13 cellular contexts compared by ENCODE assay signal in genomic region chr16:53043462-53043861, GRCh38. TPM values are rescaled to one million over a fixed set of nuclear protein-coding genes. Genes with fewer than 3 reads are reported as not detected.
DNase-seq lines count a peak whose midpoint lies in the region; ATAC-seq and TF ChIP-seq lines count a peak whose summit lies in the region.
"Had no signal": no experiment of that assay in that cellular context is flagged by ENCODE, and none has a peak within 500 bp of the region (broad histone marks: within the 10 kb centered on the region; RNA-seq: fewer than 3 reads in every experiment).

No MANE protein-coding gene starts in this region.

- H3K4me3 ChIP-seq in coronary artery (peak overlapping the region; percentile 34), iPS-18a (ENCODE audit: low read length) (peak overlapping the region; percentile 67), psoas muscle (peak overlapping the region; percentile 30)

- no peak for DNase-seq in coronary artery (ENCODE audit: low spot score)
- no peak for DNase-seq in psoas muscle
- DNase-seq in activated T-cell treated with anti-CD3 and anti-CD28 coated beads, Interleukin-2, amount 50 U/mL, for 72 hours = no peak
- DNase-seq in NCI-H2029 treated with DMSO at 0.1 percent for 48 hours (lab: John Stamatoyannopoulos, UW) = no peak
- no peak for DNase-seq in Kasumi-1 (lab: John Stamatoyannopoulos, UW)
- DNase-seq in NAMALWA (ENCODE audit: low spot score) = no peak
- DNase-seq: activated CD4-positive, CD25-positive, alpha-beta regulatory T cell treated with anti-CD3 and anti-CD28 coated beads, Interleukin-2, amount 50 U/mL, for 72 hours; GF-D8; stimulated activated CD4-positive, alpha-beta T cell treated with anti-CD3 and anti-CD28 coated beads, Interleukin-4, amount 100 ng/mL, for 1 hour; substantia nigra had no signal

- H3K4me3 Mint-ChIP-seq in activated T-cell treated with anti-CD3 and anti-CD28 coated beads, Interleukin-2, amount 50 U/mL, for 72 hours = no peak overlapping the region
- H3K4me3 Mint-ChIP-seq: activated naive CD4-positive, alpha-beta T cell treated with anti-CD3 and anti-CD28 coated beads, Interleukin-2, amount 50 U/mL, for 24 hours had no signal

- H3K9me3 Mint-ChIP-seq in activated T-cell treated with anti-CD3 and anti-CD28 coated beads, Interleukin-2, amount 50 U/mL, for 72 hours = no peaks in the 10 kb centered on the region
- H3K9me3 Mint-ChIP-seq: activated naive CD4-positive, alpha-beta T cell treated with anti-CD3 and anti-CD28 coated beads, Interleukin-2, amount 50 U/mL, for 24 hours had no signal

- peak in 2 of 4 donors; percentile 25 to 42 for ATAC-seq in psoas muscle
- no peak for ATAC-seq in activated T-cell treated with anti-CD3 and anti-CD28 coated beads, Interleukin-2, amount 50 U/mL, for 72 hours (replicated peaks in 1 of 2)

- H3K36me3 Mint-ChIP-seq in activated T-cell treated with anti-CD3 and anti-CD28 coated beads, Interleukin-2, amount 50 U/mL, for 72 hours (ENCODE audit: insufficient read depth in 2 of 2) = no peaks in the 10 kb centered on the region
- H3K36me3 Mint-ChIP-seq: activated naive CD4-positive, alpha-beta T cell treated with anti-CD3 and anti-CD28 coated beads, Interleukin-2, amount 50 U/mL, for 24 hours had no signal

- intact Hi-C loops in psoas muscle (cut with DNase I) = no loop called here

- H3K27ac Mint-ChIP-seq in activated T-cell treated with anti-CD3 and anti-CD28 coated beads, Interleukin-2, amount 50 U/mL, for 72 hours = no peak overlapping the region
- H3K27ac Mint-ChIP-seq: activated naive CD4-positive, alpha-beta T cell treated with anti-CD3 and anti-CD28 coated beads, Interleukin-2, amount 50 U/mL, for 24 hours had no signal

- H3K27me3 Mint-ChIP-seq in activated T-cell treated with anti-CD3 and anti-CD28 coated beads, Interleukin-2, amount 50 U/mL, for 72 hours (ENCODE audit: low read depth) = peaks cover 7% of the 10 kb centered on the region

- 27 to 37% (median 30%) methylated on average over 5 of the region's 5 CpGs for WGBS in psoas muscle, 3 donors

- H3K9ac ChIP-seq in ES-I3 (ENCODE audit: low read depth, low read length) (peak overlapping the region; percentile 47; the same call in 1 of the 2 replicates), iPS-18a (ENCODE audit: low read length) (peak overlapping the region; percentile 71)

- TF ChIP-seq CTCF in coronary artery (IDR thresholded peaks at IDR 0.05) (no peak), psoas muscle (IDR thresholded peaks at IDR 0.05) (no peak)

- no peaks in the 10 kb centered on the region for H3K27me3 ChIP-seq in iPS-18a (ENCODE audit: control insufficient read depth, insufficient read depth, low read length)
- peaks cover 0 to 8% (median 6%) of the 10 kb centered on the region in 3 donors for H3K27me3 ChIP-seq in psoas muscle (ENCODE audit: insufficient read depth in 3 of 3, low read length in 2 of 3)

- H3K9me3 ChIP-seq in ES-I3 (ENCODE audit: control insufficient read depth, insufficient read depth, low read length) (peaks cover 3% of the 10 kb centered on the region; the same call in 1 of the 2 replicates), iPS-18a (ENCODE audit: control insufficient read depth, low read depth, low read length) (peaks cover 4% of the 10 kb centered on the region), psoas muscle (no peaks in the 10 kb centered on the region)

- H3K4me1 ChIP-seq in ES-I3 (ENCODE audit: insufficient read depth, low read length) (peaks cover 8% of the 10 kb centered on the region), iPS-18a (ENCODE audit: control insufficient read depth, low read depth, low read length) (peaks cover 52% of the 10 kb centered on the region), psoas muscle (no peaks in the 10 kb centered on the region)

- H3K36me3 ChIP-seq in ES-I3 (ENCODE audit: insufficient read depth, low read length) (peaks cover 2% of the 10 kb centered on the region; the same call in 1 of the 2 replicates), iPS-18a (ENCODE audit: control insufficient read depth, low read depth, low read length) (no peaks in the 10 kb centered on the region), psoas muscle (ENCODE audit: insufficient read depth in 1 of 2, low read depth in 1 of 2) (no peaks in the 10 kb centered on the region)

- H3K27ac ChIP-seq in coronary artery = peak overlapping the region in 1 of 2 donors; percentile 40
- H3K27ac ChIP-seq in iPS-18a (ENCODE audit: low read length) = peak overlapping the region; percentile 32
- no peak overlapping the region for H3K27ac ChIP-seq in psoas muscle

- H3K4me1 Mint-ChIP-seq in activated T-cell treated with anti-CD3 and anti-CD28 coated beads, Interleukin-2, amount 50 U/mL, for 72 hours (ENCODE audit: low read depth) = no peaks in the 10 kb centered on the region
- H3K4me1 Mint-ChIP-seq: activated naive CD4-positive, alpha-beta T cell treated with anti-CD3 and anti-CD28 coated beads, Interleukin-2, amount 50 U/mL, for 24 hours had no signal

RNA-seq across cellular contexts. Expression of gene CHD9NB, which starts 9.2 kb away (rescaled TPM):
- under 1 TPM in 3 of 4 donors, not detected in 1; 0.13 to 0.56 (median 0.22) TPM for total RNA-seq in psoas muscle
- polyA plus RNA-seq in psoas muscle = under 1 TPM; 0.05 to 0.77 (median 0.14) TPM
- under 1 TPM; 0.19 to 0.46 TPM for total RNA-seq in activated T-cell treated with anti-CD3 and anti-CD28 coated beads, Interleukin-2, amount 50 U/mL, for 72 hours

RNA-seq across cellular contexts. Expression of gene CHD9, which starts 11.3 kb away (rescaled TPM):
- total RNA-seq in psoas muscle = 10 to 100 TPM; 36.4 to 47.9 (median 45.7) TPM
- polyA plus RNA-seq in psoas muscle = 10 to 100 TPM in 2 of 3 donors, 1 to 10 TPM in 1; 5.8 to 26.8 (median 11.7) TPM
- 10 to 100 TPM; 16.7 to 17.4 TPM for total RNA-seq in activated T-cell treated with anti-CD3 and anti-CD28 coated beads, Interleukin-2, amount 50 U/mL, for 72 hours
